ENCODE assay signal across 18 cellular contexts in the genomic region with DNA sequence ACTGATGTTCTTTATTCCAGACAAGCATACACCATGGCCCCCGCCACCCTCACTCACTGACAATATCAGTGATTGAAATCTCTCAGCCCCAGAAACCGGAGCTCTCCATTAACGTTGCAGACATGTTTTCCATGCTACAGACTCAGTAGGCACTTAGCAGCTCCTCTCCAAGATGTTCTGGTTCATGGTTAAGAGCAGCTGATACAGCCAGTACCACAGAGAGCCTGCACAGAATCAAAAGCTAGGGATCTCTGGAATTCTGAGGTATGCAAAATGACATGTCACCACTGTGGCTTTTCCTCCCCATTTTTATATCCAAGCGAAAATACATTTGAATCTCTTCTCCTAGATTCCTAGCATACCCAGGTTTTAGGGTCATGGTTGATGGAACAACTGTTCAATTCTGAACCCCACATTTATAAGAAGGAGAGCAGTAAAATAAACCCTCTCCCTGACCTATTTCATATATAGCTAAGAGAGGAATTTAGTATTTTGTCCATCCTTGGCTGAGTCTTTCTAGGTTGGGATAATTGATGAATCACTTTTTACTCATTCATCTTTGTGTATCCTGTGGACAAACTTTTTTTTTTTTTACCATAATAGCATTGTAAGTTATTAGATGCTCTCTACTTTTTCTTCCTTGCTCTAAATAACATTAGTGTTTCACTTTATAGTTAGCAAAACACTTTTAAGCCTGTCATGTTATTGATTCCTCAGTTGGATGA.
"Had no signal": no experiment of that assay in that cellular context is flagged by ENCODE, and none has a peak within 500 bp of the region (broad histone marks: within the 10 kb centered on the region; RNA-seq: fewer than 3 reads in every experiment).

No MANE protein-coding gene starts in this region.

- H3K27me3 Mint-ChIP-seq: activated CD4-positive, alpha-beta T cell treated with anti-CD3 and anti-CD28 coated beads, Interleukin-2, amount 10 ng/mL, durations not matched to agents 24 days and 14 days; activated CD8-positive, alpha-beta T cell treated with anti-CD3 and anti-CD28 coated beads for 36 hours; activated T-helper 17 cell treated with anti-CD3 and anti-CD28 coated beads, Interleukin-2, amount 50 U/mL, for 72 hours; dendritic cell treated with granulocyte-macrophage colony-stimulating factor and Interleukin-4, amounts not matched to agents 40 ng/mL and 50 ng/mL, for 4 days; T-cell had no signal

- H3K36me3 Mint-ChIP-seq: T-cell had no signal

- H3K4me1 Mint-ChIP-seq: activated CD4-positive, alpha-beta T cell treated with anti-CD3 and anti-CD28 coated beads, Interleukin-2, amount 10 ng/mL, durations not matched to agents 24 days and 14 days; activated T-helper 17 cell treated with anti-CD3 and anti-CD28 coated beads, Interleukin-2, amount 50 U/mL, for 72 hours; T-cell had no signal

- ATAC-seq: activated CD8-positive, alpha-beta T cell treated with anti-CD3 and anti-CD28 coated beads for 36 hours; activated T-helper 17 cell treated with anti-CD3 and anti-CD28 coated beads, Interleukin-2, amount 50 U/mL, for 72 hours; heart left ventricle; left ventricle myocardium superior; T-cell had no signal

- H3K4me3 Mint-ChIP-seq: activated CD4-positive, alpha-beta T cell treated with anti-CD3 and anti-CD28 coated beads, Interleukin-2, amount 10 ng/mL, durations not matched to agents 24 days and 14 days; activated CD8-positive, alpha-beta T cell treated with anti-CD3 and anti-CD28 coated beads for 36 hours; activated T-helper 17 cell treated with anti-CD3 and anti-CD28 coated beads, Interleukin-2, amount 50 U/mL, for 72 hours; dendritic cell treated with granulocyte-macrophage colony-stimulating factor and Interleukin-4, amounts not matched to agents 40 ng/mL and 50 ng/mL, for 4 days; nephron progenitor cell; T-cell had no signal

- H3K9me3 Mint-ChIP-seq: dendritic cell treated with granulocyte-macrophage colony-stimulating factor and Interleukin-4, amounts not matched to agents 40 ng/mL and 50 ng/mL, for 4 days; nephron progenitor cell had no signal

- H3K27ac Mint-ChIP-seq: activated CD4-positive, alpha-beta T cell treated with anti-CD3 and anti-CD28 coated beads, Interleukin-2, amount 10 ng/mL, durations not matched to agents 24 days and 14 days; activated CD8-positive, alpha-beta T cell treated with anti-CD3 and anti-CD28 coated beads for 36 hours; activated T-helper 17 cell treated with anti-CD3 and anti-CD28 coated beads, Interleukin-2, amount 50 U/mL, for 72 hours; dendritic cell treated with granulocyte-macrophage colony-stimulating factor and Interleukin-4, amounts not matched to agents 40 ng/mL and 50 ng/mL, for 4 days; nephron progenitor cell; T-cell had no signal

- DNase-seq: activated CD4-positive, alpha-beta T cell treated with anti-CD3 and anti-CD28 coated beads, Interleukin-2, amount 10 ng/mL, durations not matched to agents 24 days and 14 days; activated CD8-positive, alpha-beta T cell treated with anti-CD3 and anti-CD28 coated beads for 36 hours; activated naive CD4-positive, alpha-beta T cell; activated T-cell treated with anti-CD3 and anti-CD28 coated beads, Interleukin-2, amount 50 U/mL, for 1 hour; effector CD8-positive, alpha-beta T cell; heart left ventricle; left ventricle myocardium superior; nephron progenitor cell; occipital lobe; stimulated activated CD4-positive, alpha-beta T cell treated with anti-CD3 and anti-CD28 coated beads, Interleukin-12 subunit alpha, Interleukin-12 subunit beta, amount 100 ng/mL, for 4 hours; stimulated activated CD4-positive, alpha-beta T cell treated with anti-CD3 and anti-CD28 coated beads, Interleukin-1b, Interleukin-23, amount 100 ng/mL, for 48 hours; stimulated activated CD8-positive, alpha-beta memory T cell treated with anti-CD3 and anti-CD28 coated beads, Interleukin-4, amount 100 ng/mL, for 48 hours; stimulated activated naive CD4-positive, alpha-beta T cell treated with Interleukin-2 at 50 U/mL for 16 hours; T-cell; thyroid gland had no signal

- H3K4me3 ChIP-seq: ascending aorta, heart left ventricle, thyroid gland had no signal
